8 cellular contexts compared by ENCODE assay signal in genomic region chr11:23834306-23834705, GRCh38.
DNase-seq lines count a peak whose midpoint lies in the region; ATAC-seq and TF ChIP-seq lines count a peak whose summit lies in the region.
"Not testable (repeated sequence)": the region's sequence is repeated elsewhere in the genome, so short reads cannot be mapped to it uniquely, and the experiment has no call there.

No MANE protein-coding gene starts in this region.

- H3K4me1 Mint-ChIP-seq in WTC11 = not testable (repeated sequence)

- not testable (repeated sequence) for H2AK5ac ChIP-seq in mesenchymal stem cell (ENCODE audit: low read length, severe bottlenecking)

- not testable (repeated sequence) for H4K8ac ChIP-seq in mesenchymal stem cell (ENCODE audit: low read length)

- TF ChIP-seq CTCF in AG10803 (conservative IDR thresholded peaks at IDR 0.05; ENCODE audit: low read length) (peak; percentile 43), choroid plexus epithelial cell (conservative IDR thresholded peaks at IDR 0.05; ENCODE audit: low read depth, low read length) (peak; percentile 44), fibroblast of villous mesenchyme (IDR thresholded peaks at IDR 0.05; ENCODE audit: insufficient read depth, low read depth, low read length) (peak; percentile 16)
- TF ChIP-seq CTCF in WTC11 (IDR thresholded peaks at IDR 0.05) = not testable (repeated sequence)

- H3K4me2 ChIP-seq in GM23248 (ENCODE audit: unreplicated experiment); mesenchymal stem cell (ENCODE audit: low read length, poor library complexity, severe bottlenecking): not testable (repeated sequence)

- H2AFZ ChIP-seq in GM23248; mesenchymal stem cell (ENCODE audit: low read depth, low read length): not testable (repeated sequence)

- not testable (repeated sequence) for H3K79me1 ChIP-seq in mesenchymal stem cell (replicated peaks; ENCODE audit: low read length, poor library complexity, severe bottlenecking)

- not testable (repeated sequence) for H3K18ac ChIP-seq in mesenchymal stem cell (ENCODE audit: low read depth in 1 of 2, low read length in 2 of 2)

- H3K9ac ChIP-seq in GM23248; mesenchymal stem cell (ENCODE audit: low read length): not testable (repeated sequence)

- H2BK5ac ChIP-seq in mesenchymal stem cell (ENCODE audit: low read depth, low read length, poor library complexity, severe bottlenecking) = not testable (repeated sequence)

- not testable (repeated sequence) for H2BK15ac ChIP-seq in mesenchymal stem cell (ENCODE audit: low read depth, poor library complexity, severe bottlenecking)

- not testable (repeated sequence) for H3K36me3 Mint-ChIP-seq in WTC11

- H3K27ac Mint-ChIP-seq in WTC11 = not testable (repeated sequence)

- H3K27ac ChIP-seq in GM23248; mesenchymal stem cell (ENCODE audit: low read length, poor library complexity, severe bottlenecking): not testable (repeated sequence)

- not testable (repeated sequence) for H3K9me3 Mint-ChIP-seq in WTC11

- H3K9me3 ChIP-seq in GM23248 (ENCODE audit: low read depth); mesenchymal stem cell (ENCODE audit: control insufficient read depth, low read length): not testable (repeated sequence)

- H3K27me3 Mint-ChIP-seq in WTC11 (ENCODE audit: low read depth) = not testable (repeated sequence)

- H3K36me3 ChIP-seq in GM23248 (ENCODE audit: low read depth); mesenchymal stem cell (ENCODE audit: control insufficient read depth in 1 of 2, insufficient read depth in 2 of 2, low read depth in 1 of 2, low read length in 2 of 2): not testable (repeated sequence)

- WGBS in GM23248 (ENCODE audit: low coverage in 1 of 2, low lambda C conversion rate in 2 of 2, missing lambda C conversion rate in 2 of 2), 2 experiments = 90 to 95% methylated on average over 5 of the region's 5 CpGs
- WGBS in mesenchymal stem cell = 98% methylated on average over 5 of the region's 5 CpGs

- not testable (repeated sequence) for H3K23ac ChIP-seq in mesenchymal stem cell (ENCODE audit: low read length in 2 of 2)

- CTCF ChIA-PET in WTC11 (lab: Charles Lee) = not testable (repeated sequence)

- not testable (repeated sequence) for H3K4me3 ChIP-seq in AG10803 (ENCODE audit: low read length); GM23248; choroid plexus epithelial cell (ENCODE audit: low read depth, low read length); fibroblast of villous mesenchyme (ENCODE audit: low read depth, low read length); mesenchymal stem cell (ENCODE audit: insufficient read depth in 1 of 2, low read depth in 1 of 2, low read length in 2 of 2)

- H4K91ac ChIP-seq in mesenchymal stem cell (ENCODE audit: low read length) = not testable (repeated sequence)

- not testable (repeated sequence) for H3F3A ChIP-seq in GM23248 (ENCODE audit: insufficient read depth)

- not testable (repeated sequence) for H3K4me3 Mint-ChIP-seq in WTC11

- DNase-seq in AG10803 (ENCODE audit: low read depth) = peak; percentile 42
- DNase-seq in GM23248 = peak; percentile 27
- DNase-seq in NCI-H226 = peak; percentile 6
- not testable (repeated sequence) for DNase-seq in WTC11 (ENCODE audit: low spot score)
- peak; percentile 53 for DNase-seq in choroid plexus epithelial cell (ENCODE audit: low read depth)
- peak; percentile 26 for DNase-seq in fibroblast of villous mesenchyme (ENCODE audit: low read depth)
- peak; percentile 24 for DNase-seq in mesenchymal stem cell
- peak; percentile 6 for DNase-seq in stromal cell of bone marrow (ENCODE audit: low read depth)

- not testable (repeated sequence) for H3K14ac ChIP-seq in mesenchymal stem cell (ENCODE audit: low read length in 2 of 2)

- H3K4me1 ChIP-seq in GM23248 (ENCODE audit: insufficient read depth); mesenchymal stem cell (ENCODE audit: control insufficient read depth, insufficient read depth, low read depth, low read length): not testable (repeated sequence)

- not testable (repeated sequence) for H4K20me1 ChIP-seq in GM23248 (ENCODE audit: insufficient read depth)

- not testable (repeated sequence) for H2BK120ac ChIP-seq in mesenchymal stem cell (ENCODE audit: low read depth, low read length)

- not testable (repeated sequence) for H3K27me3 ChIP-seq in GM23248 (replicated peaks; ENCODE audit: insufficient read depth); mesenchymal stem cell (ENCODE audit: control insufficient read depth in 1 of 2, insufficient read depth in 1 of 2, low read length in 2 of 2)

- not testable (repeated sequence) for H2BK12ac ChIP-seq in mesenchymal stem cell (ENCODE audit: low read length in 2 of 2)

- peak; percentile 60 for ATAC-seq in WTC11

- H3K79me2 ChIP-seq in GM23248 (ENCODE audit: insufficient read depth) = not testable (repeated sequence)

- H3K4ac ChIP-seq in mesenchymal stem cell (ENCODE audit: low read depth in 1 of 2, low read length in 2 of 2) = not testable (repeated sequence)

- not testable (repeated sequence) for H3K9me2 ChIP-seq in GM23248 (ENCODE audit: insufficient read depth)

- POLR2A ChIA-PET in WTC11 (lab: Charles Lee) = not testable (repeated sequence)

- in situ Hi-C loops in GM23248 (cut with MboI) = loop anchor here (25.0 kb wide), 1 partner anchor 553 kb away; no protein-coding TSS in a partner anchor
